17 cellular contexts compared by ENCODE assay signal in the genomic region with DNA sequence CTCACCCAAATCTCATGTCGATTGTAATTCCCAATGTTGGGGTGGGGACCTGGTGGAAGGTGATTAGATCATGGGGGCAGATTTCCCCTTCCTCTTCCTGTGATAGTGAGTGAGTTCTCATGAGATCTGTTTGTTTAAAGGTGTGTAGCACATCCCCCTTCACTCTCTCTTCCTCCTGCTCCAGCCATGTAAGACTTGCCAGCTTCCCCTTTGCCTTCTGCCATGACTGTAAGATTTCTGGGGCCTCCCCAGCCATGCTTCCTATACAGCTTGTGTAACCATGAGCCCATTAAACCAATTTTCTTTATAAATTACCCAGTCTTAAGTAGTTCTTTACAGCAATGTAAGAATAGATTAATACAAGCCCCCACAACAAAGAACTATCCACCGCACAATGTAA.
A peak's percentile ranks its signal among the peaks of the same experiment; 100 is the strongest.
DNase-seq lines count a peak whose midpoint lies in the region; ATAC-seq, FAIRE-seq and TF ChIP-seq lines count a peak whose summit lies in the region.
"Had no signal": no experiment of that assay in that cellular context is flagged by ENCODE, and none has a peak within 500 bp of the region (broad histone marks: within the 10 kb centered on the region; RNA-seq: fewer than 3 reads in every experiment).

No MANE protein-coding gene starts in this region.

- peak overlapping the region; percentile 83 for H2BK5ac ChIP-seq in H1 (ENCODE audit: low read depth, low read length)

- H3K4me3 ChIP-seq in HUES48 (ENCODE audit: low read depth, low read length): no peak overlapping the region
- no peak overlapping the region for H3K4me3 ChIP-seq in H1 (ENCODE audit: extremely low read depth in 1 of 4, insufficient read depth in 2 of 4, low read depth in 3 of 4, low read length in 4 of 4)
- no peak overlapping the region for H3K4me3 ChIP-seq in psoas muscle
- H3K4me3 ChIP-seq in adrenal gland: no peak overlapping the region

- H3K14ac ChIP-seq in H1 (ENCODE audit: insufficient read length): no peak overlapping the region

- H3K9me3 ChIP-seq in HUES48 (ENCODE audit: control insufficient read depth, insufficient read depth, low read length) (no peaks in the 10 kb centered on the region), H1 (ENCODE audit: insufficient read depth in 2 of 2, low read depth in 1 of 2, low read length in 1 of 2) (no peaks in the 10 kb centered on the region), psoas muscle (no peaks in the 10 kb centered on the region), adrenal gland (replicated peaks in 1 of 3) (no peaks in the 10 kb centered on the region)
- H3K9me3 ChIP-seq: BE2C had no signal

- no peak for TF ChIP-seq RAD21 in H1 (IDR thresholded peaks at IDR 0.05 in 1 of 2, conservative IDR thresholded peaks at IDR 0.05 in 1 of 2; ENCODE audit: low read depth in 2 of 2, low read length in 2 of 2)

- no peak overlapping the region for H3K4ac ChIP-seq in H1 (replicated peaks; ENCODE audit: insufficient read length, low read depth, low read length)

- FAIRE-seq in H1 (lab: Jason Lieb, UNC): no peak
- FAIRE-seq: A204.1, GM12892, GM19239, HepG2 had no signal

- peak overlapping the region; percentile 86 for H3K18ac ChIP-seq in H1 (ENCODE audit: extremely low read depth, low read length)

- TF ChIP-seq POLR2A in H1 (IDR thresholded peaks at IDR 0.05; ENCODE audit: control extremely low read depth in 1 of 2, low read depth in 2 of 2, low read length in 2 of 2) (no peak), adrenal gland (IDR thresholded peaks at IDR 0.05) (no peak)

- no peak overlapping the region for H2BK15ac ChIP-seq in H1 (ENCODE audit: low read length)

- no peaks in the 10 kb centered on the region for H3K23me2 ChIP-seq in H1 (ENCODE audit: low read depth, low read length)

- no peak for ATAC-seq in psoas muscle
- ATAC-seq in HG03159 (IDR thresholded peaks at IDR 0.05; ENCODE audit: unreplicated experiment): no peak
- ATAC-seq: HCT116, HepG2 had no signal

- H2BK12ac ChIP-seq in H1 (ENCODE audit: low read depth, low read length): peak overlapping the region; percentile 97

- peak overlapping the region; percentile 84 for H4K91ac ChIP-seq in H1 (replicated peaks; ENCODE audit: insufficient read length, low read length)

- CTCF ChIA-PET in H1 (lab: Charles Lee; ENCODE audit: partially characterized antibody): interaction anchor here (0.6 to 0.8 kb wide), 2 partner anchors 15 to 106 kb away, joined by 3 to 5 read pairs; no protein-coding TSS in a partner anchor

- intact Hi-C loops in psoas muscle (cut with DNase I) (no loop called here), adrenal gland (cut with DNase I) (no loop called here)

- H3K23ac ChIP-seq in H1 (ENCODE audit: insufficient read length): no peak overlapping the region

- TF ChIP-seq EP300 in H1 (IDR thresholded peaks at IDR 0.05; ENCODE audit: borderline replicate concordance in 1 of 2, low read depth in 2 of 2, low read length in 2 of 2): no peak

- H4K20me1 ChIP-seq in H1 (replicated peaks in 1 of 2; ENCODE audit: control insufficient read depth in 1 of 2, insufficient read depth in 2 of 2, low read length in 2 of 2): no peaks in the 10 kb centered on the region

- no peak overlapping the region for H2AFZ ChIP-seq in H1 (ENCODE audit: low read length)

- H3K36me3 ChIP-seq in HUES48 (ENCODE audit: control insufficient read depth, insufficient read depth, low read length) (no peaks in the 10 kb centered on the region), H1 (ENCODE audit: control insufficient read depth in 2 of 4, insufficient read depth in 4 of 4, low read length in 3 of 4) (no peaks in the 10 kb centered on the region), psoas muscle (ENCODE audit: insufficient read depth in 1 of 2, low read depth in 1 of 2) (no peaks in the 10 kb centered on the region), adrenal gland (replicated peaks in 1 of 2) (no peaks in the 10 kb centered on the region)
- H3K36me3 ChIP-seq: BE2C had no signal

- H2BK120ac ChIP-seq in H1 (replicated peaks; ENCODE audit: low read depth, low read length): peak overlapping the region; percentile 93

- H3K4me2 ChIP-seq in H1 (ENCODE audit: insufficient read depth in 1 of 2, low read depth in 2 of 2, low read length in 2 of 2): no peak overlapping the region

- H2BK20ac ChIP-seq in H1 (ENCODE audit: low read length): peak overlapping the region; percentile 98

- H4K8ac ChIP-seq in H1 (ENCODE audit: extremely low read depth, insufficient read depth, low read length): no peak overlapping the region

- no peak for TF ChIP-seq CTCF in H1 (IDR thresholded peaks at IDR 0.05; ENCODE audit: control extremely low read depth in 1 of 3, insufficient read depth in 1 of 3, low read depth in 1 of 3, low read length in 3 of 3)
- no peak for TF ChIP-seq CTCF in psoas muscle (IDR thresholded peaks at IDR 0.05)
- TF ChIP-seq CTCF in adrenal gland (IDR thresholded peaks at IDR 0.05): no peak

- H3K4me1 ChIP-seq in HUES48 (ENCODE audit: control insufficient read depth, insufficient read depth, low read length) (peaks cover 57% of the 10 kb centered on the region), H1 (replicated peaks in 1 of 4; ENCODE audit: control insufficient read depth in 3 of 4, insufficient read depth in 4 of 4, low read length in 3 of 4) (peaks cover 0 to 30% (median 20%) of the 10 kb centered on the region in 4 experiments; a peak in 5 of 7 replicates), psoas muscle (no peaks in the 10 kb centered on the region), adrenal gland (replicated peaks in 1 of 2) (no peaks in the 10 kb centered on the region)

- H3K27me3 ChIP-seq in HUES48 (ENCODE audit: control insufficient read depth, insufficient read depth, low read length): no peaks in the 10 kb centered on the region
- no peaks in the 10 kb centered on the region for H3K27me3 ChIP-seq in H1 (replicated peaks in 1 of 4; ENCODE audit: control insufficient read depth in 3 of 4, extremely low read depth in 1 of 4, insufficient read depth in 3 of 4, low read length in 3 of 4)
- no peaks in the 10 kb centered on the region for H3K27me3 ChIP-seq in psoas muscle (ENCODE audit: insufficient read depth in 3 of 3, low read length in 2 of 3)
- H3K27me3 ChIP-seq in adrenal gland: no peaks in the 10 kb centered on the region
- H3K27me3 ChIP-seq: BE2C had no signal

- no peaks in the 10 kb centered on the region for H3K79me2 ChIP-seq in H1 (ENCODE audit: control insufficient read depth in 1 of 2, insufficient read depth in 2 of 2, low read length in 2 of 2)

- H3K9ac ChIP-seq in HUES48 (ENCODE audit: low read depth, low read length) (no peak overlapping the region), H1 (replicated peaks in 1 of 4; ENCODE audit: extremely low read depth in 1 of 4, low read depth in 3 of 4, low read length in 3 of 4) (no peak overlapping the region)

- POLR2A ChIA-PET in H1 (lab: Charles Lee; ENCODE audit: partially characterized antibody): interaction anchor here (0.6 kb wide), 1 partner anchor 69 kb away, joined by 3 read pairs; no protein-coding TSS in a partner anchor

- H3K56ac ChIP-seq in H1 (replicated peaks; ENCODE audit: insufficient read length, low read depth, low read length): no peak overlapping the region

- H3K27ac ChIP-seq in HUES48 (ENCODE audit: low read depth, low read length) (peak overlapping the region; percentile 83), H1 (ENCODE audit: low read depth, low read length) (peak overlapping the region; percentile 7; the same call in 1 of the 2 replicates), psoas muscle (no peak overlapping the region), adrenal gland (no peak overlapping the region)
- H3K27ac ChIP-seq: C4-2B had no signal

- peak overlapping the region; percentile 91 for H2AK5ac ChIP-seq in H1 (ENCODE audit: low read depth, low read length)

- 100% methylated on average over 2 of the region's 2 CpGs; no CpG with 5 or more reads in 1 of the 2 experiments for WGBS in H1 (ENCODE audit: extremely low coverage in 1 of 2, insufficient coverage in 1 of 2, insufficient read length in 1 of 2, insufficient replicate concordance in 2 of 2, low coverage in 1 of 2, low lambda C conversion rate in 2 of 2, missing lambda C conversion rate in 1 of 2), 2 experiments
- WGBS in psoas muscle, 3 donors: 83 to 90% (median 86%) methylated on average over 2 of the region's 2 CpGs
- 89 to 100% (median 92%) methylated on average over 2 of the region's 2 CpGs for WGBS in adrenal gland, 4 donors

- DNase-seq in NOMO-1 treated with dmso at 0.1 percent for 144 hours (lab: John Stamatoyannopoulos, UW; ENCODE audit: unreplicated experiment): peak; percentile 40
- DNase-seq in H1 (ENCODE audit: low read depth in 1 of 2, low spot score in 2 of 2): no peak
- DNase-seq in psoas muscle: no peak
- DNase-seq in NCI-H1417 (lab: John Stamatoyannopoulos, UW): no peak
- DNase-seq in adrenal gland: no peak
- DNase-seq: BE2C; CD4-positive, alpha-beta memory T cell; DND-41; GDM1 had no signal

- H3K79me1 ChIP-seq in H1 (ENCODE audit: low read depth, low read length): no peaks in the 10 kb centered on the region

- H4K5ac ChIP-seq in H1 (ENCODE audit: insufficient read length, low read depth, low read length): peak overlapping the region; percentile 61

TF ChIP-seq in H1, 55 proteins besides CTCF, POLR2A, EP300 and RAD21 (continues in another document):
- TF ChIP-seq CEBPB (IDR thresholded peaks at IDR 0.05; ENCODE audit: low read depth, low read length): no peak
- TF ChIP-seq SP4 (IDR thresholded peaks at IDR 0.05; ENCODE audit: low read length): no peak
- no peak for TF ChIP-seq SP1 (IDR thresholded peaks at IDR 0.05; ENCODE audit: low read depth, low read length)
- TF ChIP-seq FOSL1 (IDR thresholded peaks at IDR 0.05; ENCODE audit: insufficient read depth, low read depth, low read length): no peak
- TF ChIP-seq MAFK (IDR thresholded peaks at IDR 0.05; ENCODE audit: low read depth, low read length): no peak
- TF ChIP-seq HDAC6 (IDR thresholded peaks at IDR 0.05; ENCODE audit: low read depth, low read length): no peak
- no peak for TF ChIP-seq CHD1 (IDR thresholded peaks at IDR 0.05; ENCODE audit: low read depth, low read length)
- TF ChIP-seq JUND (IDR thresholded peaks at IDR 0.05; ENCODE audit: low read length): no peak
- TF ChIP-seq SIN3A (conservative IDR thresholded peaks at IDR 0.05 in 1 of 2, IDR thresholded peaks at IDR 0.05 in 1 of 2; ENCODE audit: low read depth in 1 of 2, low read length in 2 of 2): no peak
- no peak for TF ChIP-seq TBP (IDR thresholded peaks at IDR 0.05; ENCODE audit: low read depth, low read length)
- no peak for TF ChIP-seq TCF12 (IDR thresholded peaks at IDR 0.05; ENCODE audit: low read depth, low read length)
- no peak for TF ChIP-seq RBBP5 (IDR thresholded peaks at IDR 0.05; ENCODE audit: borderline replicate concordance, low read depth, low read length)
- TF ChIP-seq, protein P1, sequence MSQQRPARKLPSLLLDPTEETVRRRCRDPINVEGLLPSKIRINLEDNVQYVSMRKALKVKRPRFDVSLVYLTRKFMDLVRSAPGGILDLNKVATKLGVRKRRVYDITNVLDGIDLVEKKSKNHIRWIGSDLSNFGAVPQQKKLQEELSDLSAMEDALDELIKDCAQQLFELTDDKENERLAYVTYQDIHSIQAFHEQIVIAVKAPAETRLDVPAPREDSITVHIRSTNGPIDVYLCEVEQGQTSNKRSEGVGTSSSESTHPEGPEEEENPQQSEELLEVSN (IDR thresholded peaks at IDR 0.05): no peak
- TF ChIP-seq BCL11A (IDR thresholded peaks at IDR 0.05; ENCODE audit: low read depth in 2 of 2, low read length in 2 of 2): no peak

Comparison
In these comparisons a context has a peak if more than half of its experiments do, and no peak if none do; other contexts are left out.
1. H3K27ac ChIP-seq: peak in HUES48 (single experiment) and H1 (single experiment); none in psoas muscle (single experiment) and adrenal gland (0 of 5).